ENCODE assay signal across 8 cellular contexts in the genomic region with DNA sequence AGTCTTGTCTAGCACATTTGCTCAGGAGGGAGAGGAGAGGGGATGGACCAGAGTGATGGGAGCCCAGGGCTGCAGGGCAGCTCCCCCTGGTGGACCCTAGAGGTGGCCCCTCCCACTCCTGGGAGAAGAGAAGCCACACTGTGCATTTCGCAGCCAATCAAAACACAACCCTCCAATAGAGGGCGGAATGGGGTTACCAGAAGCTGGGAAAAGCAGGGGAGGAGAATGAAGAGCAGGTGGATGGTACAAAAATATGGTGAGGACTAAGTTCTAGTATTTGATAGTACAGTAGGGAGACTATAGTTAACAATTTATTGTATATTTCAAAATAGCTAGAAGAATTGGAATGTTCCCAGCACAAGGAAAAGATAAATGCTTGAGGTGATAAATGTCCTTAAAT.
DNase-seq lines count a peak whose midpoint lies in the region; ATAC-seq and TF ChIP-seq lines count a peak whose summit lies in the region.

No MANE protein-coding gene starts in this region.

- ATAC-seq in GM21717 (IDR thresholded peaks at IDR 0.05; ENCODE audit: unreplicated experiment), result no peak

- in situ Hi-C loops in T47D (cut with HindIII; ENCODE audit: low pct_unique_long_range_greater_than_20kb, low sequenced_read_pairs), result no loop called here

- CTCF ChIA-PET in HEK293T (lab: Yijun Ruan, JAX), result interaction anchor here (0.5 to 5.7 kb wide), 22 partner anchors 8 to 1347 kb away, joined by 3 to 69 read pairs (median 4); no protein-coding TSS in a partner anchor

- POLR2A ChIA-PET in HEK293T (lab: Yijun Ruan, JAX), result interaction anchor here (1.0 to 1.5 kb wide), 3 partner anchors 27 to 83 kb away, joined by 3 to 5 read pairs (median 4); no protein-coding TSS in a partner anchor

- DNase-seq in EL, result peak; percentile 77
- DNase-seq in HEK293T (ENCODE audit: extremely low spot score), result peak; percentile 92
- peak; percentile 98 for DNase-seq in NCI-H1694 treated with DMSO at 0.1 percent for 48 hours (lab: John Stamatoyannopoulos, UW)
- peak; percentile 52 for DNase-seq in T-helper 9 cell
- DNase-seq in T47D (ENCODE audit: low read depth in 1 of 2, low spot score in 1 of 2), result peak; percentile 90 to 92
- DNase-seq in inferior parietal cortex (ENCODE audit: extremely low spot score), result peak; percentile 86
- peak; percentile 23 to 30 for DNase-seq in stimulated activated CD4-positive, alpha-beta T cell treated with anti-CD3 and anti-CD28 coated beads, Interleukin-15, amount 100 ng/mL, for 1 hour (ENCODE audit: low read depth in 1 of 2, low spot score in 1 of 2)

TF ChIP-seq in HEK293T, 16 proteins besides CTCF, POLR2A, EP300 and RAD21:
- TF ChIP-seq HDGF (IDR thresholded peaks at IDR 0.05; ENCODE audit: borderline replicate concordance) (0 out of 2 replicates have a peak, but pooled peaks have one; percentile 59), FOXK2 (IDR thresholded peaks at IDR 0.05) (no peak)
- TF ChIP-seq, protein P1, sequence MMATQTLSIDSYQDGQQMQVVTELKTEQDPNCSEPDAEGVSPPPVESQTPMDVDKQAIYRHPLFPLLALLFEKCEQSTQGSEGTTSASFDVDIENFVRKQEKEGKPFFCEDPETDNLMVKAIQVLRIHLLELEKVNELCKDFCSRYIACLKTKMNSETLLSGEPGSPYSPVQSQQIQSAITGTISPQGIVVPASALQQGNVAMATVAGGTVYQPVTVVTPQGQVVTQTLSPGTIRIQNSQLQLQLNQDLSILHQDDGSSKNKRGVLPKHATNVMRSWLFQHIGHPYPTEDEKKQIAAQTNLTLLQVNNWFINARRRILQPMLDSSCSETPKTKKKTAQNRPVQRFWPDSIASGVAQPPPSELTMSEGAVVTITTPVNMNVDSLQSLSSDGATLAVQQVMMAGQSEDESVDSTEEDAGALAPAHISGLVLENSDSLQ (IDR thresholded peaks at IDR 0.05), result peak; percentile 66

Comparison
In these comparisons a context has a peak if more than half of its experiments do, and no peak if none do; other contexts are left out.
1. DNase-seq: peak in every context shown above with its lines; median percentile 98 in NCI-H1694 treated with DMSO at 0.1 percent for 48 hours; 92 in HEK293T; 91 in T47D; 86 in inferior parietal cortex; 77 in EL; 52 in T-helper 9 cell; 26 in stimulated activated CD4-positive, alpha-beta T cell treated with anti-CD3 and anti-CD28 coated beads, Interleukin-15, amount 100 ng/mL, for 1 hour.